8 cellular contexts compared by ENCODE assay signal in genomic region chr19:39401549-39402416, GRCh38. TPM values are rescaled to one million over a fixed set of nuclear protein-coding genes. Genes with fewer than 3 reads are reported as not detected.
DNase-seq lines count a peak whose midpoint lies in the region; ATAC-seq and TF ChIP-seq lines count a peak whose summit lies in the region.

No MANE protein-coding gene starts in this region.

- H3K36me3 ChIP-seq in IMR-90 (ENCODE audit: control insufficient read depth, insufficient read depth, low read length) (peaks cover 4% of the 10 kb centered on the region), colonic mucosa (no peaks in the 10 kb centered on the region), mesodermal cell (ENCODE audit: control insufficient read depth, insufficient read depth, low read length) (peaks cover 9% of the 10 kb centered on the region)

- peaks cover 18% of the 10 kb centered on the region for H4K20me1 ChIP-seq in IMR-90 (ENCODE audit: insufficient read depth, low read length)

- 0 out of 2 replicates have a peak overlapping the region, but pooled peaks have one; percentile 32 for H3K56ac ChIP-seq in IMR-90 (ENCODE audit: extremely low read depth, insufficient read depth, low read length)

- BruUV-seq in IMR-90 (replicated peaks; lab: Mats Ljungman, UMichigan): no TSS peak

- H3K14ac ChIP-seq in IMR-90 (replicated peaks; ENCODE audit: low read depth, low read length): peak overlapping the region; percentile 76

- H3K27me3 ChIP-seq in IMR-90 (ENCODE audit: control insufficient read depth, insufficient read depth, low read length) (no peaks in the 10 kb centered on the region), colonic mucosa (no peaks in the 10 kb centered on the region)

- H3K79me1 ChIP-seq in IMR-90 (ENCODE audit: low read depth in 1 of 2, low read length in 2 of 2): peaks cover 0 to 58% of the 10 kb centered on the region in 2 experiments; a peak in 2 of 4 replicates

- peak overlapping the region; percentile 99 for H4K91ac ChIP-seq in IMR-90 (ENCODE audit: insufficient read depth, low read depth, low read length)

- intact Hi-C loops in IMR-90 (cut with micrococcal nuclease): loop anchor here (2.0 kb wide), 1 partner anchor 131 kb away; the partner anchor contains the start of gene EID2B
- intact Hi-C loops in activated CD4-positive, alpha-beta T cell treated with anti-CD3 and anti-CD28 coated beads for 36 hours (cut with DNase I, micrococcal nuclease): loop anchor here (1.0 to 10.0 kb wide), 8 partner anchors 11 to 1213 kb away; partner anchors contain the start of genes DYRK1B (in 1 of the 2), MRPS12 (in 1 of the 2), PLEKHG2 (in 1 of the 2) and RASGRP4 (in 1 of the 2)
- intact Hi-C loops in colonic mucosa (cut with DNase I): no loop called here

- peak overlapping the region; percentile 99 for H2AK5ac ChIP-seq in IMR-90 (ENCODE audit: low read depth, low read length)

- 34% methylated on average over 11 of the region's 27 CpGs; no CpG with 5 or more reads in 1 of the 2 experiments for whole genome bisulfite sequencing in IMR-90 (ENCODE audit: extremely low coverage in 2 of 2, insufficient read length in 1 of 2), 2 experiments
- WGBS in mesodermal cell (ENCODE audit: insufficient coverage in 2 of 2), 2 experiments: 80 to 83% methylated on average over 15 to 18 of the region's 27 CpGs

- H2BK120ac ChIP-seq in IMR-90 (ENCODE audit: low read depth, low read length): peak overlapping the region; percentile 98

- TF ChIP-seq POLR2A in IMR-90 (IDR thresholded peaks at IDR 0.05; ENCODE audit: low read depth, low read length): no peak; the same call in none of the 2 replicates

- dilution Hi-C loops in IMR-90 (cut with HindIII; ENCODE audit: low sequenced_read_pairs, unreplicated experiment): no loop called here

- in situ Hi-C loops in IMR-90 (cut with MboI; ENCODE audit: low sequenced_read_pairs): no loop called here

- H4K8ac ChIP-seq in IMR-90 (ENCODE audit: low read depth in 2 of 2, low read length in 2 of 2): peak overlapping the region; percentile 66 to 90

- H3K4me3 ChIP-seq in IMR-90 (ENCODE audit: insufficient read depth, low read depth, low read length) (no peak overlapping the region; the same call in 1 of the 2 replicates), colonic mucosa (no peak overlapping the region), mesodermal cell (ENCODE audit: extremely low read depth, insufficient read depth, low read length, poor library complexity, severe bottlenecking) (peak overlapping the region; percentile 39)

- H3K4me1 Mint-ChIP-seq in activated CD4-positive, alpha-beta T cell treated with anti-CD3 and anti-CD28 coated beads for 36 hours: peaks cover 76% of the 10 kb centered on the region

- H3K9ac ChIP-seq in IMR-90 (ENCODE audit: low read depth, low read length) (peak overlapping the region; percentile 46), colonic mucosa (ENCODE audit: low read depth in 2 of 2, low read length in 2 of 2) (peak overlapping the region; percentile 88 to 96)

- H3K27ac ChIP-seq in IMR-90 (ENCODE audit: insufficient read depth, low read length): peak overlapping the region; percentile 95
- peak overlapping the region; percentile 100 for H3K27ac ChIP-seq in colonic mucosa
- H3K27ac ChIP-seq in mesodermal cell (ENCODE audit: low read depth, low read length, severe bottlenecking): peak overlapping the region; percentile 100

- H2BK20ac ChIP-seq in IMR-90 (ENCODE audit: low read depth, low read length): peak overlapping the region; percentile 91

- CTCF ChIA-PET in IMR-90 (lab: Yijun Ruan, JAX): interaction anchor here (2.0 kb wide), 1 partner anchor 10 kb away, joined by 10 read pairs; the partner anchor contains the start of gene PLEKHG2
- CTCF ChIA-PET in activated CD4-positive, alpha-beta T cell treated with anti-CD3 and anti-CD28 coated beads for 36 hours (lab: Charles Lee): interaction anchor here (0.5 to 2.5 kb wide), 7 partner anchors 10 to 180 kb away, joined by 3 to 29 read pairs (median 5); partner anchors contain the start of genes MED29, PAF1, PLEKHG2 and RPS16

- H3K36me3 Mint-ChIP-seq in activated CD4-positive, alpha-beta T cell treated with anti-CD3 and anti-CD28 coated beads for 36 hours (ENCODE audit: low read depth): peaks cover 12% of the 10 kb centered on the region

- TF ChIP-seq RAD21 in IMR-90 (IDR thresholded peaks at IDR 0.05; ENCODE audit: low read length): no peak

- POLR2A ChIA-PET in IMR-90 (lab: Charles Lee; ENCODE audit: unreplicated experiment): interaction anchor here (1.3 kb wide), 1 partner anchor 9 kb away, joined by 3 read pairs; no protein-coding TSS in a partner anchor
- POLR2A ChIA-PET in activated CD4-positive, alpha-beta T cell treated with anti-CD3 and anti-CD28 coated beads for 36 hours (lab: Charles Lee): interaction anchor here (0.6 to 2.3 kb wide), 8 partner anchors 10 to 60 kb away, joined by 3 to 34 read pairs (median 7); partner anchors contain the start of genes MED29, PAF1, PLEKHG2 and RPS16

- peak overlapping the region; percentile 85 for H3K18ac ChIP-seq in IMR-90 (ENCODE audit: low read depth, low read length)

- DNase-seq in GM10266 (ENCODE audit: extremely low spot score) (peak; percentile 70), IMR-90 (peak; percentile 89), colonic mucosa (peak; percentile 87), DMS79 (lab: John Stamatoyannopoulos, UW) (no peak), NCI-H510A (lab: John Stamatoyannopoulos, UW) (no peak)
- peak; percentile 92 for DNase-seq in activated CD4-positive, alpha-beta T cell treated with anti-CD3 and anti-CD28 coated beads for 36 hours
- peak; percentile 88 for DNase-seq in stimulated activated CD8-positive, alpha-beta memory T cell treated with anti-CD3 and anti-CD28 coated beads, Interleukin-4, amount 100 ng/mL, for 48 hours

- H3K9me1 ChIP-seq in IMR-90 (ENCODE audit: insufficient read depth, low read length): peaks cover 11% of the 10 kb centered on the region

- H4K5ac ChIP-seq in IMR-90 (ENCODE audit: low read depth, low read length): peak overlapping the region; percentile 70

- H2BK15ac ChIP-seq in IMR-90 (ENCODE audit: low read depth, low read length): peak overlapping the region; percentile 89; the same call in 2 of the 3 replicates

- H3K23ac ChIP-seq in IMR-90 (ENCODE audit: low read depth, low read length): peak overlapping the region; percentile 94

- peak overlapping the region; percentile 100 for H3K27ac Mint-ChIP-seq in activated CD4-positive, alpha-beta T cell treated with anti-CD3 and anti-CD28 coated beads for 36 hours

- no peak for TF ChIP-seq CTCF in GM10266 (IDR thresholded peaks at IDR 0.05; ENCODE audit: control insufficient read depth, insufficient read depth, low read depth, missing control alignments)
- no peak for TF ChIP-seq CTCF in IMR-90 (conservative IDR thresholded peaks at IDR 0.05; ENCODE audit: low read depth, low read length)
- no peak for TF ChIP-seq CTCF in colonic mucosa (IDR thresholded peaks at IDR 0.05)

- H2BK5ac ChIP-seq in IMR-90 (ENCODE audit: low read depth, low read length, poor library complexity, severe bottlenecking): peak overlapping the region; percentile 94

- peak overlapping the region; percentile 75 for H3K4me3 Mint-ChIP-seq in activated CD4-positive, alpha-beta T cell treated with anti-CD3 and anti-CD28 coated beads for 36 hours

- H3K4me2 ChIP-seq in IMR-90 (ENCODE audit: low read depth, low read length): peak overlapping the region; percentile 62

- H3K9me3 Mint-ChIP-seq in activated CD4-positive, alpha-beta T cell treated with anti-CD3 and anti-CD28 coated beads for 36 hours (ENCODE audit: low read depth): no peaks in the 10 kb centered on the region

- peak overlapping the region; percentile 96 for H2AK9ac ChIP-seq in IMR-90 (replicated peaks; ENCODE audit: low read depth, low read length, poor library complexity)

- H2AFZ ChIP-seq in IMR-90 (replicated peaks; ENCODE audit: low read length, poor library complexity): peak overlapping the region; percentile 79

- H3K9me3 ChIP-seq in IMR-90 (ENCODE audit: control insufficient read depth, insufficient read depth, low read length) (no peaks in the 10 kb centered on the region), colonic mucosa (no peaks in the 10 kb centered on the region), mesodermal cell (ENCODE audit: control insufficient read depth, low read length) (no peaks in the 10 kb centered on the region)

- H3K27me3 Mint-ChIP-seq in activated CD4-positive, alpha-beta T cell treated with anti-CD3 and anti-CD28 coated beads for 36 hours: no peaks in the 10 kb centered on the region

- ATAC-seq in IMR-90 (ENCODE audit: low read depth): no peak
- ATAC-seq in activated CD4-positive, alpha-beta T cell treated with anti-CD3 and anti-CD28 coated beads for 36 hours: peak; percentile 60

- H3K4me1 ChIP-seq in IMR-90 (ENCODE audit: control insufficient read depth, insufficient read depth, low read length) (peaks cover 29% of the 10 kb centered on the region), colonic mucosa (peaks cover 24% of the 10 kb centered on the region), mesodermal cell (ENCODE audit: control insufficient read depth, insufficient read depth, low read length, poor library complexity, severe bottlenecking) (peaks cover 49% of the 10 kb centered on the region)

- peak overlapping the region; percentile 97 for H3K4ac ChIP-seq in IMR-90 (ENCODE audit: low read depth, low read length)

RNA-seq across cellular contexts. Expression of gene ZFP36, which starts 4.9 kb away (rescaled TPM):
- total RNA-seq in IMR-90 (2012; rRNA removed) (1.4 and 3.1 TPM in 2 replicates), colonic mucosa (100 to 1,000 TPM; 120 to 121 TPM)
- 45.0 and 50.5 TPM in 2 replicates for polyA plus RNA-seq in IMR-90 (2012; rRNA removed)
- 84.7 and 235 TPM in 2 replicates for polyA plus RNA-seq in IMR-90 (2012; cell fraction: cytosol; rRNA removed)
- polyA plus RNA-seq in IMR-90 (2012; cell fraction: nucleus; rRNA removed; ENCODE audit: low replicate concordance): 360 and 687 TPM in 2 replicates
- total RNA-seq in activated CD4-positive, alpha-beta T cell treated with anti-CD3 and anti-CD28 coated beads for 36 hours: 10 to 100 TPM; 69.1 to 69.3 TPM
- polyA plus RNA-seq in mesodermal cell (2013, experiment 1 of 2): 19.8 TPM
- 13.8 TPM for polyA plus RNA-seq in mesodermal cell (2013, experiment 2 of 2)

RNA-seq across cellular contexts. Expression of gene MED29, which starts 10.6 kb away (rescaled TPM):
- 15.6 and 17.6 TPM in 2 replicates for total RNA-seq in IMR-90 (2012; rRNA removed)
- 26.9 and 28.8 TPM in 2 replicates for polyA plus RNA-seq in IMR-90 (2012; rRNA removed)
- polyA plus RNA-seq in IMR-90 (2012; cell fraction: cytosol; rRNA removed): 19.6 and 29.3 TPM in 2 replicates
- 18.4 and 19.1 TPM in 2 replicates for polyA plus RNA-seq in IMR-90 (2012; cell fraction: nucleus; rRNA removed; ENCODE audit: low replicate concordance)
- 10 to 100 TPM; 24.0 to 34.6 TPM for total RNA-seq in activated CD4-positive, alpha-beta T cell treated with anti-CD3 and anti-CD28 coated beads for 36 hours
- 10 to 100 TPM; 22.8 to 37.5 TPM for total RNA-seq in colonic mucosa
- polyA plus RNA-seq in mesodermal cell (2013, experiment 1 of 2): 20.7 TPM
- polyA plus RNA-seq in mesodermal cell (2013, experiment 2 of 2): 17.8 TPM

RNA-seq across cellular contexts. Expression of gene PLEKHG2, which starts 10.7 kb away (rescaled TPM):
- total RNA-seq in IMR-90 (2012; rRNA removed) (6.5 and 7.8 TPM in 2 replicates), colonic mucosa (10 to 100 TPM in 1 of 2 donors, 1 to 10 TPM in 1; 8.0 to 10.4 TPM)
- 28.3 and 33.2 TPM in 2 replicates for polyA plus RNA-seq in IMR-90 (2012; rRNA removed)
- polyA plus RNA-seq in IMR-90 (2012; cell fraction: cytosol; rRNA removed): 7.8 and 13.9 TPM in 2 replicates
- 174 and 236 TPM in 2 replicates for polyA plus RNA-seq in IMR-90 (2012; cell fraction: nucleus; rRNA removed; ENCODE audit: low replicate concordance)
- total RNA-seq in activated CD4-positive, alpha-beta T cell treated with anti-CD3 and anti-CD28 coated beads for 36 hours: 10 to 100 TPM; 46.0 to 65.5 TPM
- 49.7 TPM for polyA plus RNA-seq in mesodermal cell (2013, experiment 1 of 2)
- polyA plus RNA-seq in mesodermal cell (2013, experiment 2 of 2): 42.2 TPM

RNA-seq across cellular contexts. Expression of gene PAF1, which starts 10.9 kb away (rescaled TPM):
- total RNA-seq in IMR-90 (2012; rRNA removed) (45.7 and 57.8 TPM in 2 replicates), colonic mucosa (10 to 100 TPM; 31.9 to 41.6 TPM)
- polyA plus RNA-seq in IMR-90 (2012; rRNA removed): 54.3 and 61.6 TPM in 2 replicates
- polyA plus RNA-seq in IMR-90 (2012; cell fraction: cytosol; rRNA removed): 35.9 and 45.6 TPM in 2 replicates
- 63.6 and 92.7 TPM in 2 replicates for polyA plus RNA-seq in IMR-90 (2012; cell fraction: nucleus; rRNA removed; ENCODE audit: low replicate concordance)
- total RNA-seq in activated CD4-positive, alpha-beta T cell treated with anti-CD3 and anti-CD28 coated beads for 36 hours: 10 to 100 TPM; 40.4 to 54.2 TPM
- polyA plus RNA-seq in mesodermal cell (2013, experiment 1 of 2): 41.8 TPM
- polyA plus RNA-seq in mesodermal cell (2013, experiment 2 of 2): 46.1 TPM

RNA-seq across cellular contexts. Expression of gene RPS16, which starts 34.0 kb away (rescaled TPM):
- 320 and 410 TPM in 2 replicates for total RNA-seq in IMR-90 (2012; rRNA removed)
- 3,500 and 3,524 TPM in 2 replicates for polyA plus RNA-seq in IMR-90 (2012; rRNA removed)
- polyA plus RNA-seq in IMR-90 (2012; cell fraction: cytosol; rRNA removed): 4,203 and 4,770 TPM in 2 replicates
- 1,551 and 1,592 TPM in 2 replicates for polyA plus RNA-seq in IMR-90 (2012; cell fraction: nucleus; rRNA removed; ENCODE audit: low replicate concordance)
- total RNA-seq in activated CD4-positive, alpha-beta T cell treated with anti-CD3 and anti-CD28 coated beads for 36 hours: 1,000 to 10,000 TPM; 3,146 to 3,331 TPM
- 1,000 to 10,000 TPM; 1,698 to 1,720 TPM for total RNA-seq in colonic mucosa
- 2,563 TPM for polyA plus RNA-seq in mesodermal cell (2013, experiment 1 of 2)
- polyA plus RNA-seq in mesodermal cell (2013, experiment 2 of 2): 2,222 TPM

Comparison
In these comparisons a context has a peak if more than half of its experiments do, and no peak if none do; other contexts are left out.
1. DNase-seq: peak in GM10266 (single experiment), IMR-90 (single experiment), activated CD4-positive, alpha-beta T cell treated with anti-CD3 and anti-CD28 coated beads for 36 hours (single experiment), colonic mucosa (single experiment) and stimulated activated CD8-positive, alpha-beta memory T cell treated with anti-CD3 and anti-CD28 coated beads, Interleukin-4, amount 100 ng/mL, for 48 hours (single experiment); none in DMS79 (single experiment) and NCI-H510A (single experiment).
2. RNA of gene ZFP36, which starts 4.9 kb away (total RNA-seq): 120 to 121 TPM in colonic mucosa and 69.1 to 69.3 TPM in activated CD4-positive, alpha-beta T cell treated with anti-CD3 and anti-CD28 coated beads for 36 hours; 1.4 to 3.1 TPM in IMR-90; every median in the first group is over 10 times any median in the second.
3. Peak in every context shown above with its lines, with median percentiles within 50 percentile points of each other: H3K27ac ChIP-seq.